Comparison of ENCODE assay signal across 8 cellular contexts in the genomic region with DNA sequence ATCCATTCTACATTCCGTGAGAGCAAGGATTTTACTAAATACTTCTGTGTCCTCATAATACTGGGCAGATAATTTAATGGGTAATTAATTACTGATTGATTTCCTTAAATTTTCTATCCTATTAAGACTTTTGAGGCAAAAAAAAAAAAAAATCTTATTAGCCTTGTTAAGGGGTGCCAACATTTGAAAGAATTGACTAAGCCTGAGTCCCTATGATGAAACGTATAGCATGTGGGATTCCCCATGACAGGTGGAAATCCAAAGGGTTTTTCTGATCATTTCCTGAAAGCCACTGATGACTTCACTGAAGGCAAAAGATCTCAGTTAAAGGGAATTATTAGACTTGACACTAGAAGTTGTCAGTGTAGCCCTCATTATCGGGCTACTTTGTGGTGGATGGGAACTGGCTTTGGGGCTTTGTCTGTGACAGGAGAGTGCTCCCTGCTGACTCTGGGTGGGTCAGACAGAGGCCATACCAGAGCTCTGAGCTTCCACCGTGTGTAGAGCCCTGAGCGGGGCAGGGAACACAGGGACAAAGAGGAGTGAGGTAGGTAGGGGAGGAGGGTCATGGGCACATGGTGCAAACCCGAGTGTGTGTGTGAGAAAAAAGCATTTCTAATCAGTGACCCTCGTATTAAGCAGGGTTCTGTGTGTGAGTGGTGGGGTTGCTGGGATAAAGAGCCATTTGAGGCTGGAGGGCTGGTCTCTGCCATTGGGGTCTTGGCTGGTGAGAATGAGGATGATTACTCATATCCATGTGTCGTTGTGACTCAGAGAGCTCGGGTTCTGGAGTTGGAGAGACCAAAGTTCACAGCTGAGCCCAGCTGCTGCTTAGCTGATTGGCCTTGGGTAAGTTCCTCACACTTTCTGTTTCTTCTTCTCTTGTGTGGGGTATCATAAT.
DNase-seq lines count a peak whose midpoint lies in the region; ATAC-seq and TF ChIP-seq lines count a peak whose summit lies in the region.

No MANE protein-coding gene starts in this region.

- DNase-seq in Panc1 (ENCODE audit: low read depth, low spot score) (no peak), mesenchymal stem cell (peak; percentile 76), neural progenitor cell (ENCODE audit: low spot score) (no peak), A673 (ENCODE audit: low spot score) (no peak), NCI-H2196 treated with DMSO at 0.1 percent for 48 hours (lab: John Stamatoyannopoulos, UW; ENCODE audit: unreplicated experiment) (no peak)
- no peak for DNase-seq in stimulated activated naive CD4-positive, alpha-beta T cell (lab: John Stamatoyannopoulos, UW)

- no peaks in the 10 kb centered on the region for H3K36me3 Mint-ChIP-seq in neural progenitor cell

- H3K4me2 ChIP-seq in mesenchymal stem cell (ENCODE audit: low read length, poor library complexity, severe bottlenecking) (no peak overlapping the region), neural progenitor cell (no peak overlapping the region)

- no peak for TF ChIP-seq CTCF in Panc1 (IDR thresholded peaks at IDR 0.05)
- TF ChIP-seq CTCF in neural progenitor cell (IDR thresholded peaks at IDR 0.05): no peak
- TF ChIP-seq CTCF in A673 (conservative IDR thresholded peaks at IDR 0.05; ENCODE audit: low read depth, low read length): no peak

- no peak overlapping the region for H3K4me3 ChIP-seq in Panc1 (ENCODE audit: low read depth in 2 of 2, low read length in 2 of 2)
- H3K4me3 ChIP-seq in mesenchymal stem cell (ENCODE audit: insufficient read depth in 1 of 2, low read depth in 1 of 2, low read length in 2 of 2): no peak overlapping the region
- no peak overlapping the region for H3K4me3 ChIP-seq in neural progenitor cell
- H3K4me3 ChIP-seq in A673 (ENCODE audit: low read depth, low read length, poor library complexity, severe bottlenecking): no peak overlapping the region

- H3K9me3 ChIP-seq in Panc1 (ENCODE audit: control insufficient read depth, insufficient read depth, low read depth, low read length) (no peaks in the 10 kb centered on the region), mesenchymal stem cell (ENCODE audit: control insufficient read depth, low read length) (peaks cover 4% of the 10 kb centered on the region), neural progenitor cell (ENCODE audit: low read depth) (peaks cover under 1% of the 10 kb centered on the region), A673 (ENCODE audit: low read depth, low read length, poor library complexity, severe bottlenecking) (no peaks in the 10 kb centered on the region)

- peaks cover 6% of the 10 kb centered on the region for H3K9me3 Mint-ChIP-seq in neural progenitor cell

- 57% methylated on average over 8 of the region's 9 CpGs for WGBS in mesenchymal stem cell

- no TSS peak for BruUV-seq in Panc1 (replicated peaks; lab: Mats Ljungman, UMichigan)
- no TSS peak for BruUV-seq in A673 (replicated peaks; lab: Mats Ljungman, UMichigan)

- H2BK15ac ChIP-seq in mesenchymal stem cell (ENCODE audit: low read depth, poor library complexity, severe bottlenecking): no peak overlapping the region

- intact Hi-C loops in Panc1 (cut with micrococcal nuclease; ENCODE audit: unreplicated experiment) (no loop called here), A673 (cut with micrococcal nuclease; ENCODE audit: unreplicated experiment) (no loop called here)

- H3K4ac ChIP-seq in mesenchymal stem cell (ENCODE audit: low read depth in 1 of 2, low read length in 2 of 2): no peak overlapping the region

- CTCF ChIA-PET in Panc1 (lab: Charles Lee) (no interaction called here), A673 (lab: Charles Lee) (no interaction called here)

- peak overlapping the region; percentile 8 for H3K9ac ChIP-seq in mesenchymal stem cell (ENCODE audit: low read length)
- no peak overlapping the region for H3K9ac ChIP-seq in neural progenitor cell

- H3K4me3 Mint-ChIP-seq in neural progenitor cell: no peak overlapping the region

- ATAC-seq in GM19025 (IDR thresholded peaks at IDR 0.05; ENCODE audit: low read depth, unreplicated experiment) (peak; percentile 81), HG02763 (IDR thresholded peaks at IDR 0.05; ENCODE audit: unreplicated experiment) (peak; percentile 82), Panc1 (0 out of 2 replicates have a peak, but pooled peaks have one; percentile 30)

- H3K27ac ChIP-seq in Panc1 (ENCODE audit: low read length) (no peak overlapping the region), mesenchymal stem cell (ENCODE audit: low read length, poor library complexity, severe bottlenecking) (no peak overlapping the region), neural progenitor cell (no peak overlapping the region), A673 (ENCODE audit: low read depth, low read length, poor library complexity, severe bottlenecking) (no peak overlapping the region)

- no peak overlapping the region for H2BK5ac ChIP-seq in mesenchymal stem cell (ENCODE audit: low read depth, low read length, poor library complexity, severe bottlenecking)

- H3F3A ChIP-seq in neural progenitor cell (ENCODE audit: low read depth): no peaks in the 10 kb centered on the region

- H2BK12ac ChIP-seq in mesenchymal stem cell (ENCODE audit: low read length in 2 of 2): peak overlapping the region in 1 of 2 experiments; percentile 66

- H3K18ac ChIP-seq in mesenchymal stem cell (ENCODE audit: low read depth in 1 of 2, low read length in 2 of 2): peak overlapping the region in 1 of 2 experiments; percentile 53

- no peak overlapping the region for H2AK5ac ChIP-seq in mesenchymal stem cell (ENCODE audit: low read length, severe bottlenecking)

- in situ Hi-C loops in Panc1 (cut with HindIII; ENCODE audit: low pct_unique_long_range_greater_than_20kb, low sequenced_read_pairs): no loop called here

- POLR2A ChIA-PET in Panc1 (lab: Charles Lee): no interaction called here
- POLR2A ChIA-PET in A673 (lab: Charles Lee; ENCODE audit: low non-redundant PET): interaction anchor here (0.7 kb wide), 1 partner anchor 34 kb away, joined by 3 read pairs; no protein-coding TSS in a partner anchor

- no peaks in the 10 kb centered on the region for H3K4me1 ChIP-seq in Panc1 (ENCODE audit: control insufficient read depth, insufficient read depth, low read length)
- peaks cover 6% of the 10 kb centered on the region for H3K4me1 ChIP-seq in mesenchymal stem cell (ENCODE audit: control insufficient read depth, insufficient read depth, low read depth, low read length)
- peaks cover 16% of the 10 kb centered on the region for H3K4me1 ChIP-seq in neural progenitor cell
- H3K4me1 ChIP-seq in A673 (ENCODE audit: insufficient read depth, low read length, poor library complexity, severe bottlenecking): peaks cover 4% of the 10 kb centered on the region

- H4K8ac ChIP-seq in mesenchymal stem cell (ENCODE audit: low read length): no peak overlapping the region

- no peak overlapping the region for H3K27ac Mint-ChIP-seq in neural progenitor cell

- H3K27me3 ChIP-seq in Panc1 (ENCODE audit: control insufficient read depth, insufficient read depth, low read length): no peaks in the 10 kb centered on the region
- H3K27me3 ChIP-seq in mesenchymal stem cell (ENCODE audit: control insufficient read depth in 1 of 2, insufficient read depth in 1 of 2, low read length in 2 of 2): peaks cover 2 to 13% of the 10 kb centered on the region in 2 experiments
- H3K27me3 ChIP-seq in neural progenitor cell: peaks cover 25% of the 10 kb centered on the region
- H3K27me3 ChIP-seq in A673 (replicated peaks; ENCODE audit: insufficient read depth, low read depth, low read length, poor library complexity): no peaks in the 10 kb centered on the region

- H3K79me1 ChIP-seq in mesenchymal stem cell (replicated peaks; ENCODE audit: low read length, poor library complexity, severe bottlenecking): no peaks in the 10 kb centered on the region

- no peaks in the 10 kb centered on the region for H3K79me2 ChIP-seq in neural progenitor cell (ENCODE audit: low read depth)

- H3K14ac ChIP-seq in mesenchymal stem cell (ENCODE audit: low read length in 2 of 2): peak overlapping the region in 1 of 2 experiments; percentile 61

- no peaks in the 10 kb centered on the region for H3K36me3 ChIP-seq in Panc1 (ENCODE audit: control insufficient read depth, insufficient read depth, low read length)
- no peaks in the 10 kb centered on the region for H3K36me3 ChIP-seq in mesenchymal stem cell (ENCODE audit: control insufficient read depth in 1 of 2, insufficient read depth in 2 of 2, low read depth in 1 of 2, low read length in 2 of 2)
- no peaks in the 10 kb centered on the region for H3K36me3 ChIP-seq in neural progenitor cell
- H3K36me3 ChIP-seq in A673 (ENCODE audit: insufficient read depth, low read length, poor library complexity, severe bottlenecking): no peaks in the 10 kb centered on the region

- no peak overlapping the region for H4K91ac ChIP-seq in mesenchymal stem cell (ENCODE audit: low read length)

- peaks cover 60% of the 10 kb centered on the region for H3K4me1 Mint-ChIP-seq in neural progenitor cell

- peaks cover 14% of the 10 kb centered on the region for H4K20me1 ChIP-seq in neural progenitor cell (ENCODE audit: low read depth)

- H2AFZ ChIP-seq in mesenchymal stem cell (ENCODE audit: low read depth, low read length) (no peak overlapping the region), neural progenitor cell (replicated peaks) (no peak overlapping the region)

- no peak overlapping the region for H3K23ac ChIP-seq in mesenchymal stem cell (ENCODE audit: low read length in 2 of 2)

- H3K27me3 Mint-ChIP-seq in neural progenitor cell (ENCODE audit: insufficient read depth, low read depth): peaks cover 27% of the 10 kb centered on the region

- no peak overlapping the region for H2BK120ac ChIP-seq in mesenchymal stem cell (ENCODE audit: low read depth, low read length)

Comparison
In these comparisons a context has a peak if more than half of its experiments do, and no peak if none do; other contexts are left out.
1. ATAC-seq: peak in every context shown above with its lines; median percentile 82 in HG02763; 81 in GM19025; 30 in Panc1.